13 cellular contexts compared by ENCODE assay signal in genomic region chr5:76684012-76684731, GRCh38.
"Had no signal": no experiment of that assay in that cellular context is flagged by ENCODE, and none has a peak within 500 bp of the region (broad histone marks: within the 10 kb centered on the region; RNA-seq: fewer than 3 reads in every experiment).

No MANE protein-coding gene starts in this region.

- H3K27me3 Mint-ChIP-seq: effector memory CD8-positive, alpha-beta T cell; T-cell had no signal

- H3K27ac Mint-ChIP-seq: activated CD8-positive, alpha-beta T cell treated with anti-CD3 and anti-CD28 coated beads, Interleukin-2, amount 10 ng/mL, durations not matched to agents 7 days and 5 days; activated naive CD4-positive, alpha-beta T cell treated with anti-CD3 and anti-CD28 coated beads for 36 hours; effector memory CD8-positive, alpha-beta T cell had no signal

- H3K9me3 ChIP-seq: pancreas, thyroid gland, uterus had no signal

- H3K36me3 ChIP-seq: cardiac muscle cell, thyroid gland, uterus had no signal

- H3K27me3 ChIP-seq: cardiac muscle cell, pancreas, thyroid gland, uterus had no signal

- ATAC-seq: activated CD8-positive, alpha-beta T cell treated with anti-CD3 and anti-CD28 coated beads, Interleukin-2, amount 10 ng/mL, durations not matched to agents 7 days and 5 days; effector memory CD8-positive, alpha-beta T cell; pancreas; T-cell had no signal

- H3K27ac ChIP-seq: cardiac muscle cell, pancreas, thyroid gland, uterus, WERI-Rb-1 had no signal

- H3K9me3 Mint-ChIP-seq: activated naive CD4-positive, alpha-beta T cell treated with anti-CD3 and anti-CD28 coated beads for 36 hours; effector memory CD8-positive, alpha-beta T cell; T-cell had no signal

- H3K4me1 ChIP-seq: pancreas, uterus had no signal

- H3K4me3 ChIP-seq: cardiac muscle cell, pancreas, skin epidermis, thyroid gland, uterus had no signal

- DNase-seq: activated CD4-positive, alpha-beta T cell treated with anti-CD3 and anti-CD28 coated beads for 4 hours; activated CD8-positive, alpha-beta memory T cell treated with anti-CD3 and anti-CD28 coated beads, Interleukin-2, amount 50 U/mL, for 48 hours; activated CD8-positive, alpha-beta T cell treated with anti-CD3 and anti-CD28 coated beads, Interleukin-2, amount 10 ng/mL, durations not matched to agents 7 days and 5 days; activated naive CD4-positive, alpha-beta T cell treated with anti-CD3 and anti-CD28 coated beads for 36 hours; effector memory CD8-positive, alpha-beta T cell; mesenchymal stem cell; pancreas; T-cell; thyroid gland; uterus; WERI-Rb-1 had no signal

- H3K4me3 Mint-ChIP-seq: activated CD8-positive, alpha-beta T cell treated with anti-CD3 and anti-CD28 coated beads, Interleukin-2, amount 10 ng/mL, durations not matched to agents 7 days and 5 days; activated naive CD4-positive, alpha-beta T cell treated with anti-CD3 and anti-CD28 coated beads for 36 hours; effector memory CD8-positive, alpha-beta T cell; T-cell had no signal
